In genomic region chr20:33629979-33630378, GRCh38 we compare ENCODE assay signal across 1 cellular context.
TF ChIP-seq lines count a peak whose summit lies in the region.

No MANE protein-coding gene starts in this region.

TF ChIP-seq in HepG2, 621 proteins besides CTCF, POLR2A, EP300 and RAD21:
- TF ChIP-seq ZNF121 (CRISPR knock-in tag; IDR thresholded peaks at IDR 0.05) (peak; percentile 84), ZNF770 (CRISPR knock-in tag; IDR thresholded peaks at IDR 0.05) (peak; percentile 58), ZNF547 (CRISPR knock-in tag; IDR thresholded peaks at IDR 0.05) (no peak)
